Comparison of ENCODE assay signal across 8 cellular contexts in genomic region chr7:133253522-133253882, GRCh38. TPM values are rescaled to one million over a fixed set of nuclear protein-coding genes. Genes with fewer than 3 reads are reported as not detected.
DNase-seq lines count a peak whose midpoint lies in the region; ATAC-seq and TF ChIP-seq lines count a peak whose summit lies in the region.

No MANE protein-coding gene starts in this region.

- H3K9me3 ChIP-seq in ovary: no peaks in the 10 kb centered on the region

- H3K27me3 ChIP-seq in ovary: no peaks in the 10 kb centered on the region

- no peaks in the 10 kb centered on the region for H3K4me1 ChIP-seq in ovary (ENCODE audit: insufficient read depth)

- no peak for TF ChIP-seq EP300 in ovary (IDR thresholded peaks at IDR 0.05)

- WGBS in ovary, 3 donors: 2 to 4% (median 3%) methylated on average over 7 of the region's 7 CpGs

- intact Hi-C loops in activated CD4-positive, alpha-beta memory T cell treated with anti-CD3 and anti-CD28 coated beads for 36 hours (cut with micrococcal nuclease): loop anchor here (1.0 to 10.0 kb wide), 3 partner anchors 171 to 1201 kb away; partner anchors contain the start of genes AKR1B1, CHCHD3 and LRGUK
- intact Hi-C loops in ovary (cut with DNase I): no loop called here

- POLR2A ChIA-PET in activated CD4-positive, alpha-beta memory T cell treated with anti-CD3 and anti-CD28 coated beads for 36 hours (lab: Charles Lee): interaction anchor here (1.0 kb wide), 1 partner anchor 171 kb away, joined by 3 read pairs; the partner anchor contains the start of gene CHCHD3

- H3K27ac ChIP-seq in ovary: peak overlapping the region in 1 of 2 donors; percentile 58

- H3K36me3 ChIP-seq in ovary: no peaks in the 10 kb centered on the region

- CTCF ChIA-PET in activated CD4-positive, alpha-beta memory T cell treated with anti-CD3 and anti-CD28 coated beads for 36 hours (lab: Charles Lee): interaction anchor here (1.2 kb wide), 1 partner anchor 888 kb away, joined by 3 read pairs; no protein-coding TSS in a partner anchor

- H3K4me3 Mint-ChIP-seq in activated CD4-positive, alpha-beta memory T cell treated with anti-CD3 and anti-CD28 coated beads for 36 hours: peak overlapping the region; percentile 89

- TF ChIP-seq CTCF in fibroblast of the aortic adventitia (IDR thresholded peaks at IDR 0.05; ENCODE audit: insufficient read depth, low read length) (no peak), ovary (IDR thresholded peaks at IDR 0.05) (no peak)

- ATAC-seq in HG03196 (IDR thresholded peaks at IDR 0.05; ENCODE audit: unreplicated experiment) (peak; percentile 9), GM21825 (IDR thresholded peaks at IDR 0.05; ENCODE audit: unreplicated experiment) (no peak), HG03469 (IDR thresholded peaks at IDR 0.05; ENCODE audit: unreplicated experiment) (no peak), GM19397 (IDR thresholded peaks at IDR 0.05; ENCODE audit: unreplicated experiment) (no peak)

- DNase-seq in D341Med (ENCODE audit: low spot score) (peak; percentile 30), fibroblast of the aortic adventitia (ENCODE audit: low read depth) (peak; percentile 21), ovary (no peak)
- peak; percentile 24 for DNase-seq in activated CD4-positive, alpha-beta memory T cell treated with anti-CD3 and anti-CD28 coated beads for 36 hours

- H3K27ac Mint-ChIP-seq in activated CD4-positive, alpha-beta memory T cell treated with anti-CD3 and anti-CD28 coated beads for 36 hours: peak overlapping the region; percentile 85

- no peak for TF ChIP-seq POLR2A in ovary (IDR thresholded peaks at IDR 0.05)

- H3K27me3 Mint-ChIP-seq in activated CD4-positive, alpha-beta memory T cell treated with anti-CD3 and anti-CD28 coated beads for 36 hours: no peaks in the 10 kb centered on the region

- peaks cover 8% of the 10 kb centered on the region for H3K36me3 Mint-ChIP-seq in activated CD4-positive, alpha-beta memory T cell treated with anti-CD3 and anti-CD28 coated beads for 36 hours

- H3K9me3 Mint-ChIP-seq in activated CD4-positive, alpha-beta memory T cell treated with anti-CD3 and anti-CD28 coated beads for 36 hours: no peaks in the 10 kb centered on the region

- H3K4me3 ChIP-seq in fibroblast of the aortic adventitia (ENCODE audit: low read depth, low read length) (peak overlapping the region; percentile 98), ovary (peak overlapping the region; percentile 82)

- peaks cover 30% of the 10 kb centered on the region for H3K4me1 Mint-ChIP-seq in activated CD4-positive, alpha-beta memory T cell treated with anti-CD3 and anti-CD28 coated beads for 36 hours (ENCODE audit: low read depth)

RNA-seq across cellular contexts. Expression of gene EXOC4, which starts 0.6 kb away (rescaled TPM):
- 10 to 100 TPM; 55.8 to 60.8 TPM for total RNA-seq in activated CD4-positive, alpha-beta memory T cell treated with anti-CD3 and anti-CD28 coated beads for 36 hours
- total RNA-seq in fibroblast of the aortic adventitia (ENCODE audit: low replicate concordance) (86.2 and 105 TPM in 2 replicates), ovary (10 to 100 TPM; 62.6 to 80.5 (median 70.7) TPM)
- polyA plus RNA-seq in ovary: 10 to 100 TPM; 26.8 to 73.2 TPM

Comparison
In these comparisons a context has a peak if more than half of its experiments do, and no peak if none do; other contexts are left out.
1. DNase-seq: peak in D341Med (single experiment), activated CD4-positive, alpha-beta memory T cell treated with anti-CD3 and anti-CD28 coated beads for 36 hours (single experiment) and fibroblast of the aortic adventitia (single experiment); none in ovary (0 of 5).